In genomic region chr20:16293590-16293989, GRCh38 we compare ENCODE assay signal across 27 cellular contexts.
DNase-seq lines count a peak whose midpoint lies in the region; ATAC-seq and TF ChIP-seq lines count a peak whose summit lies in the region.
"Had no signal": no experiment of that assay in that cellular context is flagged by ENCODE, and none has a peak within 500 bp of the region (broad histone marks: within the 10 kb centered on the region; RNA-seq: fewer than 3 reads in every experiment).

No MANE protein-coding gene starts in this region.

- intact Hi-C loops in stomach (cut with DNase I; ENCODE audit: low total_unique reads): no loop called here

- 74 to 93% (median 90%) methylated on average over 4 to 5 of the region's 5 CpGs for WGBS in stomach, 5 donors

- no peaks in the 10 kb centered on the region for H3K27me3 ChIP-seq in stomach
- H3K27me3 ChIP-seq: body of pancreas, esophagus squamous epithelium, sigmoid colon, upper lobe of left lung had no signal

- no peak for TF ChIP-seq EP300 in stomach (IDR thresholded peaks at IDR 0.05)

- H3K27ac Mint-ChIP-seq in stimulated activated effector memory CD8-positive, alpha-beta T cell treated with anti-CD3 and anti-CD28 coated beads, Interleukin-12 subunit alpha, Interleukin-12 subunit beta, amount 100 ng/mL, for 72 hours: no peak overlapping the region
- H3K27ac Mint-ChIP-seq: nephron progenitor cell; T-helper 1 cell treated with Interleukin-12 subunit alpha and Interleukin-12 subunit beta and Interleukin-4 antibody, amounts not matched to agents 30 μg/mL and 1 μg/mL, for 36 hours had no signal

- no peaks in the 10 kb centered on the region for H3K9me3 ChIP-seq in stomach
- H3K9me3 ChIP-seq: body of pancreas, esophagus squamous epithelium, sigmoid colon, upper lobe of left lung had no signal

- H3K36me3 Mint-ChIP-seq in stimulated activated effector memory CD8-positive, alpha-beta T cell treated with anti-CD3 and anti-CD28 coated beads, Interleukin-12 subunit alpha, Interleukin-12 subunit beta, amount 100 ng/mL, for 72 hours: no peaks in the 10 kb centered on the region

- peaks cover 0 to 13% (median 3%) of the 10 kb centered on the region in 4 donors for H3K36me3 ChIP-seq in stomach
- H3K36me3 ChIP-seq: sigmoid colon, upper lobe of left lung had no signal

- DNase-seq in DMS53 treated with DMSO at 0.1 percent for 48 hours (lab: John Stamatoyannopoulos, UW; ENCODE audit: unreplicated experiment) (peak; percentile 36), NCI-H345 (lab: John Stamatoyannopoulos, UW) (peak; percentile 20), SHP77 treated with DMSO at 0.1 percent for 48 hours (lab: John Stamatoyannopoulos, UW) (peak; percentile 8), iris pigment epithelial cell (ENCODE audit: low read depth) (peak; percentile 72), stomach (no peak), superior temporal gyrus (ENCODE audit: extremely low spot score) (no peak)
- DNase-seq in stimulated activated effector memory CD8-positive, alpha-beta T cell treated with anti-CD3 and anti-CD28 coated beads, Interleukin-12 subunit alpha, Interleukin-12 subunit beta, amount 100 ng/mL, for 72 hours (ENCODE audit: low spot score in 2 of 2): no peak
- DNase-seq: activated CD4-positive, alpha-beta T cell treated with anti-CD3 and anti-CD28 coated beads for 4 hours; activated CD8-positive, alpha-beta memory T cell treated with anti-CD3 and anti-CD28 coated beads for 24 hours; activated gamma-delta T cell; activated T-cell treated with anti-CD3 and anti-CD28 coated beads, Interleukin-2, amount 50 U/mL, for 1 hour; body of pancreas; C1 segment of cervical spinal cord; Calu3; effector CD8-positive, alpha-beta T cell; esophagus squamous epithelium; H7; Kasumi-1; NCI-H1092 treated with DMSO at 0.1 percent for 48 hours; NCI-H187 treated with DMSO at 0.1 percent for 48 hours; NCI-H446; nephron progenitor cell; sigmoid colon; upper lobe of left lung had no signal

- TF ChIP-seq POLR2A in stomach (IDR thresholded peaks at IDR 0.05): no peak

- no peak for ATAC-seq in stimulated activated effector memory CD8-positive, alpha-beta T cell treated with anti-CD3 and anti-CD28 coated beads, Interleukin-12 subunit alpha, Interleukin-12 subunit beta, amount 100 ng/mL, for 72 hours
- ATAC-seq: body of pancreas had no signal

- no peaks in the 10 kb centered on the region for H3K4me1 Mint-ChIP-seq in stimulated activated effector memory CD8-positive, alpha-beta T cell treated with anti-CD3 and anti-CD28 coated beads, Interleukin-12 subunit alpha, Interleukin-12 subunit beta, amount 100 ng/mL, for 72 hours
- H3K4me1 Mint-ChIP-seq: nephron progenitor cell had no signal

- H3K9me3 Mint-ChIP-seq in stimulated activated effector memory CD8-positive, alpha-beta T cell treated with anti-CD3 and anti-CD28 coated beads, Interleukin-12 subunit alpha, Interleukin-12 subunit beta, amount 100 ng/mL, for 72 hours: peaks cover 5% of the 10 kb centered on the region
- H3K9me3 Mint-ChIP-seq: nephron progenitor cell had no signal

- no peak for TF ChIP-seq CTCF in stomach (IDR thresholded peaks at IDR 0.05)

- no peak overlapping the region for H3K4me3 Mint-ChIP-seq in stimulated activated effector memory CD8-positive, alpha-beta T cell treated with anti-CD3 and anti-CD28 coated beads, Interleukin-12 subunit alpha, Interleukin-12 subunit beta, amount 100 ng/mL, for 72 hours
- H3K4me3 Mint-ChIP-seq: nephron progenitor cell; T-helper 1 cell treated with Interleukin-12 subunit alpha and Interleukin-12 subunit beta and Interleukin-4 antibody, amounts not matched to agents 30 μg/mL and 1 μg/mL, for 36 hours had no signal

- no peaks in the 10 kb centered on the region for H3K4me1 ChIP-seq in stomach
- H3K4me1 ChIP-seq: body of pancreas, esophagus squamous epithelium, parathyroid adenoma, sigmoid colon, upper lobe of left lung had no signal

- no peak overlapping the region for H3K27ac ChIP-seq in stomach
- H3K27ac ChIP-seq: body of pancreas, esophagus squamous epithelium, parathyroid adenoma, sigmoid colon, SK-N-MC, upper lobe of left lung had no signal

- no peak overlapping the region for H3K4me3 ChIP-seq in stomach
- H3K4me3 ChIP-seq: body of pancreas, esophagus squamous epithelium, sigmoid colon, SK-N-MC, upper lobe of left lung had no signal

Comparison
In these comparisons a context has a peak if more than half of its experiments do, and no peak if none do; other contexts are left out.
1. DNase-seq: peak in DMS53 treated with DMSO at 0.1 percent for 48 hours (single experiment), NCI-H345 (single experiment), SHP77 treated with DMSO at 0.1 percent for 48 hours (single experiment) and iris pigment epithelial cell (single experiment); none in stomach (single experiment), superior temporal gyrus (single experiment) and stimulated activated effector memory CD8-positive, alpha-beta T cell treated with anti-CD3 and anti-CD28 coated beads, Interleukin-12 subunit alpha, Interleukin-12 subunit beta, amount 100 ng/mL, for 72 hours (0 of 2).